Comparison of ENCODE assay signal across 8 cellular contexts in genomic region chr19:6110360-6110977, GRCh38. TPM values are rescaled to one million over a fixed set of nuclear protein-coding genes. Genes with fewer than 3 reads are reported as not detected.
A peak's percentile ranks its signal among the peaks of the same experiment; 100 is the strongest.
DNase-seq lines count a peak whose midpoint lies in the region; ATAC-seq and TF ChIP-seq lines count a peak whose summit lies in the region.

TSS of gene RFX2 (minus strand) at chr19:6110500. CDS start at chr19:6047496, 63,004 bp downstream.

- peaks cover 12% of the 10 kb centered on the region for H3K4me1 ChIP-seq in PC-3 (ENCODE audit: insufficient read depth, low read length)
- peaks cover 9% of the 10 kb centered on the region for H3K4me1 ChIP-seq in mucosa of stomach (ENCODE audit: control insufficient read depth, insufficient read depth, low read length)

- peak within 1 kb of the TSS; percentile 75 for H2AFZ ChIP-seq in PC-3 (ENCODE audit: low read length)

- peak within 1 kb of the TSS; percentile 63 for H3K9ac ChIP-seq in PC-3 (ENCODE audit: low read length)
- peak within 1 kb of the TSS; percentile 88 for H3K9ac ChIP-seq in mucosa of stomach (ENCODE audit: low read length)

- ATAC-seq in GM21723 (IDR thresholded peaks at IDR 0.05; ENCODE audit: unreplicated experiment), result peak; percentile 92
- ATAC-seq in PC-3, result peak; percentile 98

- intact Hi-C loops in PC-3 (cut with micrococcal nuclease), result loop anchor here (1.0 kb wide), 2 partner anchors 44 to 206 kb away; partner anchors contain the start of gene VMAC

- H3F3A ChIP-seq in PC-3 (ENCODE audit: low read length, unreplicated experiment), result peaks cover 5% of the 10 kb centered on the region

- H3K9me2 ChIP-seq in PC-3 (replicated peaks; ENCODE audit: low read length), result no peaks in the 10 kb centered on the region

- no peak within 1 kb of the TSS for H3K27ac ChIP-seq in PC-3 (ENCODE audit: low read length)

- TF ChIP-seq CTCF in PC-3 (conservative IDR thresholded peaks at IDR 0.05; ENCODE audit: low read depth, low read length), result no peak

- no peaks in the 10 kb centered on the region for H3K79me2 ChIP-seq in PC-3 (ENCODE audit: low read length)

- POLR2A ChIA-PET in PC-3 (lab: Charles Lee; ENCODE audit: unreplicated experiment), result interaction anchor here (0.6 to 0.7 kb wide), 2 partner anchors 23 to 1359 kb away, joined by 6 to 9 read pairs; no protein-coding TSS in a partner anchor

- no peaks in the 10 kb centered on the region for H3K9me3 ChIP-seq in PC-3 (ENCODE audit: low read length)
- H3K9me3 ChIP-seq in mucosa of stomach (ENCODE audit: control insufficient read depth, low read length), result no peaks in the 10 kb centered on the region

- peak within 1 kb of the TSS; percentile 62 for H3K4me3 ChIP-seq in Jurkat, Clone E6-1 (ENCODE audit: low read length)
- peak within 1 kb of the TSS; percentile 70 for H3K4me3 ChIP-seq in PC-3 (ENCODE audit: low read length)
- peak within 1 kb of the TSS; percentile 67 for H3K4me3 ChIP-seq in mucosa of stomach (ENCODE audit: low read length)

- DNase-seq in DMS79 (lab: John Stamatoyannopoulos, UW) (peak; percentile 98), PC-3 (peak; percentile 100), erythroblast (lab: John Stamatoyannopoulos, UW) (peak; percentile 99 to 100)
- peak; percentile 96 for DNase-seq in Jurkat, Clone E6-1 (ENCODE audit: low read depth, low spot score)
- peak; percentile 99 for DNase-seq in activated T-cell treated with anti-CD3 and anti-CD28 coated beads, Interleukin-2, amount 50 U/mL, for 1 hour
- DNase-seq in stimulated activated CD8-positive, alpha-beta memory T cell treated with anti-CD3 and anti-CD28 coated beads, Interleukin-4, amount 100 ng/mL, for 4 hours (ENCODE audit: low read depth in 2 of 2, low spot score in 1 of 2), result peak; percentile 97 to 98

- H3K27me3 ChIP-seq in PC-3 (ENCODE audit: low read length) (no peaks in the 10 kb centered on the region), mucosa of stomach (ENCODE audit: control insufficient read depth, insufficient read depth, low read length) (peaks cover 7% of the 10 kb centered on the region)

- CTCF ChIA-PET in PC-3 (lab: Charles Lee), result interaction anchor here (0.7 to 1.2 kb wide), 3 partner anchors 18 to 442 kb away, joined by 3 to 5 read pairs (median 4); no protein-coding TSS in a partner anchor

- H3K36me3 ChIP-seq in PC-3 (ENCODE audit: low read depth, low read length), result no peaks in the 10 kb centered on the region
- H3K36me3 ChIP-seq in mucosa of stomach (ENCODE audit: control insufficient read depth, insufficient read depth, low read length), result no peaks in the 10 kb centered on the region

- H3K4me2 ChIP-seq in PC-3 (ENCODE audit: low read length), result peak within 1 kb of the TSS; percentile 96

- TF ChIP-seq POLR2A in erythroblast (IDR thresholded peaks at IDR 0.05; ENCODE audit: low read length), result peak; percentile 78

- no TSS peak for BruUV-seq in PC-3 (replicated peaks; lab: Mats Ljungman, UMichigan)

- H4K20me1 ChIP-seq in PC-3 (ENCODE audit: low read length), result no peaks in the 10 kb centered on the region

RNA-seq across cellular contexts. Expression of gene RFX2, which starts in this region (rescaled TPM):
- 12.7 TPM for polyA plus RNA-seq in Jurkat, Clone E6-1 (2012; ENCODE audit: insufficient read depth, insufficient read length)
- 10.5 and 11.3 TPM in 2 replicates for total RNA-seq in PC-3 (2014; rRNA removed)
